8 cellular contexts compared by ENCODE assay signal in genomic region chr7:102572320-102573245, GRCh38. TPM values are rescaled to one million over a fixed set of nuclear protein-coding genes. Genes with fewer than 3 reads are reported as not detected.
DNase-seq lines count a peak whose midpoint lies in the region; ATAC-seq and TF ChIP-seq lines count a peak whose summit lies in the region.
"Not testable (repeated sequence)": the region's sequence is repeated elsewhere in the genome, so short reads cannot be mapped to it uniquely, and the experiment has no call there.

Gene POLR2J3, minus strand, starts transcription at chr7:102572583. Its CDS starts 62 bp downstream, at chr7:102572521.

- DNase-seq in CD1c-positive myeloid dendritic cell (ENCODE audit: extremely low spot score) (peak; percentile 98), fibroblast of the aortic adventitia (ENCODE audit: low read depth) (peak; percentile 92)
- peak; percentile 93 for DNase-seq in activated naive CD4-positive, alpha-beta T cell treated with anti-CD3 and anti-CD28 coated beads, Interleukin-2, amount 10 ng/mL, durations not matched to agents 7 days and 5 days
- DNase-seq in naive thymus-derived CD4-positive, alpha-beta T cell, result peak; percentile 88 to 100 (median 99)
- DNase-seq in stimulated activated CD8-positive, alpha-beta memory T cell treated with anti-CD3 and anti-CD28 coated beads, Interleukin-12 subunit alpha, Interleukin-12 subunit beta, amount 100 ng/mL, for 24 hours (ENCODE audit: extremely low read depth), result peak; percentile 99

- H3K9me3 Mint-ChIP-seq in activated naive CD4-positive, alpha-beta T cell treated with anti-CD3 and anti-CD28 coated beads, Interleukin-2, amount 10 ng/mL, durations not matched to agents 7 days and 5 days; naive thymus-derived CD4-positive, alpha-beta T cell: not testable (repeated sequence)

- TF ChIP-seq CTCF in fibroblast of the aortic adventitia (IDR thresholded peaks at IDR 0.05; ENCODE audit: insufficient read depth, low read length), result peak; percentile 40

- not testable (repeated sequence) for H3K4me1 ChIP-seq in naive thymus-derived CD4-positive, alpha-beta T cell (ENCODE audit: control insufficient read depth in 2 of 2, insufficient read depth in 2 of 2, low read length in 2 of 2)

- H3K36me3 ChIP-seq in naive thymus-derived CD4-positive, alpha-beta T cell (ENCODE audit: control insufficient read depth in 2 of 3, insufficient read depth in 3 of 3, low read length in 3 of 3), result not testable (repeated sequence)

- intact Hi-C loops in naive thymus-derived CD4-positive, alpha-beta T cell (cut with micrococcal nuclease), result not testable (repeated sequence)

- peak within 1 kb of the TSS; percentile 86 for H3K4me3 Mint-ChIP-seq in activated naive CD4-positive, alpha-beta T cell treated with anti-CD3 and anti-CD28 coated beads, Interleukin-2, amount 10 ng/mL, durations not matched to agents 7 days and 5 days
- peak within 1 kb of the TSS; percentile 77 to 94 (median 90) for H3K4me3 Mint-ChIP-seq in naive thymus-derived CD4-positive, alpha-beta T cell

- CTCF ChIA-PET in activated naive CD4-positive, alpha-beta T cell treated with anti-CD3 and anti-CD28 coated beads, Interleukin-2, amount 10 ng/mL, durations not matched to agents 7 days and 5 days (lab: Charles Lee); naive thymus-derived CD4-positive, alpha-beta T cell (lab: Charles Lee): not testable (repeated sequence)

- ATAC-seq in GM19438 (IDR thresholded peaks at IDR 0.05; ENCODE audit: low read depth, unreplicated experiment) (peak; percentile 97), HG03159 (IDR thresholded peaks at IDR 0.05; ENCODE audit: unreplicated experiment) (peak; percentile 93), SK-N-SH treated with all-trans-retinoic acid at 6 μM for 48 hours (peak; percentile 96)
- peak; percentile 95 for ATAC-seq in naive thymus-derived CD4-positive, alpha-beta T cell

- not testable (repeated sequence) for H3K27me3 Mint-ChIP-seq in activated naive CD4-positive, alpha-beta T cell treated with anti-CD3 and anti-CD28 coated beads, Interleukin-2, amount 10 ng/mL, durations not matched to agents 7 days and 5 days; naive thymus-derived CD4-positive, alpha-beta T cell

- H3K4me3 ChIP-seq in fibroblast of the aortic adventitia (ENCODE audit: low read depth, low read length), result peak within 1 kb of the TSS; percentile 70
- peak within 1 kb of the TSS; percentile 73 for H3K4me3 ChIP-seq in naive thymus-derived CD4-positive, alpha-beta T cell (ENCODE audit: low read length)

- not testable (repeated sequence) for H3K36me3 Mint-ChIP-seq in activated naive CD4-positive, alpha-beta T cell treated with anti-CD3 and anti-CD28 coated beads, Interleukin-2, amount 10 ng/mL, durations not matched to agents 7 days and 5 days; naive thymus-derived CD4-positive, alpha-beta T cell

- H3K27ac ChIP-seq in naive thymus-derived CD4-positive, alpha-beta T cell (ENCODE audit: low read depth, low read length), result peak within 1 kb of the TSS; percentile 86

- not testable (repeated sequence) for H3K9me3 ChIP-seq in naive thymus-derived CD4-positive, alpha-beta T cell (ENCODE audit: control insufficient read depth in 2 of 3, low read length in 3 of 3)

- not testable (repeated sequence) for H3K4me1 Mint-ChIP-seq in activated naive CD4-positive, alpha-beta T cell treated with anti-CD3 and anti-CD28 coated beads, Interleukin-2, amount 10 ng/mL, durations not matched to agents 7 days and 5 days; naive thymus-derived CD4-positive, alpha-beta T cell

- peak within 1 kb of the TSS; percentile 87 for H3K27ac Mint-ChIP-seq in activated naive CD4-positive, alpha-beta T cell treated with anti-CD3 and anti-CD28 coated beads, Interleukin-2, amount 10 ng/mL, durations not matched to agents 7 days and 5 days
- peak within 1 kb of the TSS in 8 of 9 donors; percentile 71 to 96 (median 91) for H3K27ac Mint-ChIP-seq in naive thymus-derived CD4-positive, alpha-beta T cell

- POLR2A ChIA-PET in naive thymus-derived CD4-positive, alpha-beta T cell (lab: Charles Lee), result not testable (repeated sequence)

- not testable (repeated sequence) for H3K27me3 ChIP-seq in naive thymus-derived CD4-positive, alpha-beta T cell (ENCODE audit: control insufficient read depth in 2 of 2, insufficient read depth in 2 of 2, low read length in 2 of 2)

RNA-seq across cellular contexts. Expression of gene POLR2J3, which starts in this region (rescaled TPM):
- total RNA-seq in fibroblast of the aortic adventitia (ENCODE audit: low replicate concordance), result 12.5 and 28.3 TPM in 2 replicates
- total RNA-seq in naive thymus-derived CD4-positive, alpha-beta T cell, result 100 to 1,000 TPM in 4 of 5 experiments, 10 to 100 TPM in 1; 70.8 to 142 (median 113) TPM
- polyA plus RNA-seq in naive thymus-derived CD4-positive, alpha-beta T cell, result 10 to 100 TPM; 27.3 to 33.0 TPM

Comparison
In these comparisons a context has a peak if more than half of its experiments do, and no peak if none do; other contexts are left out.
1. Peak in every context shown above with its lines: DNase-seq, ATAC-seq, H3K4me3 ChIP-seq and H3K27ac ChIP-seq.